ENCODE assay signal across 30 cellular contexts in the genomic region with DNA sequence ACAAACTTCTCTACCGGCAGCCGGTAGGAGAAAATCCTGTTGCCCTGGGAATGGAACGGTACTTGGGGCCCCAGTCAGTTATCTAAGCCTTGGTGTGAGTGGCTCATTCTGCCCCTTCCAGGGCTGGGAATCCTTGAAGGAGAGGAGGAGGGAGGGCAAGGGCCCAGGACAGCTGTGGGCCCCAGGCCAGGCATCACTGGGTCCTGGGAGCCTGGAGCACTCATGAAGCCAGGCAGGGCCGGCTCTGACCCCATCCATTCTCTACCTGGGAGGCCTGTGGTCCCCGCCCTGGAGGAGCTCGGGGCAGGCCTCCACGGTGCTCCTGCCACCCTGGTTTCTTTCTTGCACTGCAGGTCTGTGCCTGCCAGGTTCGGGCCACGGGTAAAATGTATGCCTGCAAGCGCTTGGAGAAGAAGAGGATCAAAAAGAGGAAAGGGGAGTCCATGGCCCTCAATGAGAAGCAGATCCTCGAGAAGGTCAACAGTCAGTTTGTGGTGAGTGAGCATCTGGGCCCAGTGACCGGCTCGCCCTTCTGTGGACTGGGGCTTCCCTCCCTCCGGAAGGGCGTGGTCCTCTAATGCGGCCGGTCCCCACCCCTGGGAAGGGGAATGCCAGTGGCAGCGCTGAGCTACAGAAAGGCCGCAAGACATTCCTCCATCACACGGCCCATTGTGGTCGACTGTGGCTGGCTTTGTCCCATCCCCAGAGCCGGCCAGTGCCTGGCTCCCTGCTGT.
DNase-seq lines count a peak whose midpoint lies in the region; ATAC-seq and TF ChIP-seq lines count a peak whose summit lies in the region.
"Had no signal": no experiment of that assay in that cellular context is flagged by ENCODE, and none has a peak within 500 bp of the region (broad histone marks: within the 10 kb centered on the region; RNA-seq: fewer than 3 reads in every experiment).

No MANE protein-coding gene starts in this region.

- H3K27me3 ChIP-seq in foreskin keratinocyte = no peaks in the 10 kb centered on the region
- H3K27me3 ChIP-seq in osteoblast (ENCODE audit: insufficient read depth, low read length) = no peaks in the 10 kb centered on the region
- H3K27me3 ChIP-seq in dorsolateral prefrontal cortex = no peaks in the 10 kb centered on the region
- H3K27me3 ChIP-seq: breast epithelium, testis had no signal

- H3K9me3 ChIP-seq in HEK293 (ENCODE audit: control insufficient read depth, insufficient read depth, low read depth, low read length) = no peaks in the 10 kb centered on the region
- H3K9me3 ChIP-seq in osteoblast (ENCODE audit: low read depth, low read length) = no peaks in the 10 kb centered on the region
- H3K9me3 ChIP-seq: breast epithelium, testis had no signal

- H3K27ac ChIP-seq in HEK293 (ENCODE audit: extremely low read depth, low read depth, low read length) (no peak overlapping the region), foreskin keratinocyte (no peak overlapping the region), osteoblast (ENCODE audit: low read depth, low read length) (no peak overlapping the region), dorsolateral prefrontal cortex (no peak overlapping the region)
- H3K27ac ChIP-seq: BLaER1 treated with 17β-estradiol and CSF1 and Interleukin-3, amounts not matched to agents 10 nM and 100 nM; breast epithelium; testis had no signal

- no peak overlapping the region for H2AFZ ChIP-seq in osteoblast (ENCODE audit: low read length)

- CTCF ChIA-PET in HEK293 (lab: Yijun Ruan, JAX) = interaction anchor here (0.6 to 3.5 kb wide), 4 partner anchors 13 to 232 kb away, joined by 3 to 15 read pairs (median 6); no protein-coding TSS in a partner anchor

- H3K4me1 ChIP-seq in HEK293 (ENCODE audit: control insufficient read depth, insufficient read depth, low read length) (no peaks in the 10 kb centered on the region), foreskin keratinocyte (no peaks in the 10 kb centered on the region), osteoblast (ENCODE audit: insufficient read depth, low read length) (peaks cover 7% of the 10 kb centered on the region)
- H3K4me1 ChIP-seq: breast epithelium, testis had no signal

- H4K20me1 ChIP-seq in osteoblast (ENCODE audit: insufficient read depth, low read length) = no peaks in the 10 kb centered on the region

- intact Hi-C loops in dorsolateral prefrontal cortex (cut with DNase I) = no loop called here

- DNase-seq in SW480 (ENCODE audit: low spot score) (peak; percentile 96), foreskin keratinocyte (peak in 1 of 2 donors; percentile 7), osteoblast (ENCODE audit: insufficient read length, low spot score, missing footprints) (peak; percentile 76), dorsolateral prefrontal cortex (no peak), H4 (ENCODE audit: low spot score) (no peak)
- DNase-seq in activated CD4-positive, CD25-positive, alpha-beta regulatory T cell (lab: John Stamatoyannopoulos, UW) = no peak
- DNase-seq: ACHN; activated CD4-positive, alpha-beta T cell treated with anti-CD3 and anti-CD28 coated beads, Interleukin-2, amount 10 ng/mL, durations not matched to agents 24 days and 14 days; activated CD8-positive, alpha-beta memory T cell treated with anti-CD3 and anti-CD28 coated beads, Interleukin-2, amount 10 ng/mL, durations not matched to agents 7 days and 5 days; activated gamma-delta T cell; activated naive CD8-positive, alpha-beta T cell treated with anti-CD3 and anti-CD28 coated beads for 36 hours; activated T-cell treated with anti-CD3 and anti-CD28 coated beads, Interleukin-2, amount 50 U/mL, for 4 hours; anterior cingulate cortex; COR-L47; H9; hypothalamus; Kasumi-1; left cardiac atrium; mesendoderm; MV-4-11; NCI-H146; NCI-H446 treated with DMSO at 0.1 percent for 48 hours; NCI-H82; stimulated activated CD4-positive, alpha-beta T cell treated with anti-CD3 and anti-CD28 coated beads, Interleukin-2, amount 100 ng/mL, for 24 hours; testis had no signal

- POLR2A ChIA-PET in HEK293 (lab: Yijun Ruan, JAX) = no interaction called here

- H3K79me2 ChIP-seq in osteoblast (ENCODE audit: insufficient read depth, low read length) = no peaks in the 10 kb centered on the region

- TF ChIP-seq CTCF in HEK293 (tag by site-specific recombination; IDR thresholded peaks at IDR 0.05) (no peak), foreskin keratinocyte (conservative IDR thresholded peaks at IDR 0.05) (no peak), osteoblast (IDR thresholded peaks at IDR 0.05; ENCODE audit: extremely low read depth, low read depth, low read length) (no peak), dorsolateral prefrontal cortex (IDR thresholded peaks at IDR 0.05 in 54 of 56, conservative IDR thresholded peaks at IDR 0.05 in 2 of 56; ENCODE audit: low read depth in 1 of 56, partially characterized antibody in 56 of 56) (no peak)

- no peak overlapping the region for H3K4me3 ChIP-seq in HEK293 (ENCODE audit: low read depth, low read length)
- H3K4me3 ChIP-seq in osteoblast (ENCODE audit: insufficient read depth, low read length) = no peak overlapping the region
- no peak overlapping the region for H3K4me3 ChIP-seq in dorsolateral prefrontal cortex
- H3K4me3 ChIP-seq: BLaER1 treated with 17β-estradiol and CSF1 and Interleukin-3, amounts not matched to agents 10 nM and 100 nM; breast epithelium; testis had no signal

- no peak overlapping the region for H3K4me2 ChIP-seq in osteoblast (ENCODE audit: insufficient read depth, low read length)

- ATAC-seq in foreskin keratinocyte = peak; percentile 30
- ATAC-seq: activated CD8-positive, alpha-beta memory T cell treated with anti-CD3 and anti-CD28 coated beads, Interleukin-2, amount 10 ng/mL, durations not matched to agents 7 days and 5 days; activated T-cell treated with anti-CD3 and anti-CD28 coated beads, Interleukin-2, amount 50 U/mL, for 4 hours; HepG2; SK-N-SH treated with all-trans-retinoic acid at 6 μM for 48 hours had no signal

- peaks cover 5 to 17% of the 10 kb centered on the region in 2 experiments; a peak in 2 of 3 replicates for H3K36me3 ChIP-seq in HEK293 (ENCODE audit: control insufficient read depth in 2 of 2, insufficient read depth in 1 of 2, low read length in 2 of 2)
- peaks cover 9% of the 10 kb centered on the region for H3K36me3 ChIP-seq in osteoblast (ENCODE audit: insufficient read depth, low read length)
- H3K36me3 ChIP-seq: breast epithelium had no signal

TF ChIP-seq in HEK293, 187 proteins besides CTCF, POLR2A, EP300 and RAD21:
- TF ChIP-seq ZNF341 (tag by site-specific recombination; IDR thresholded peaks at IDR 0.05; ENCODE audit: low read depth) (peak; percentile 46; the same call in 1 of the 2 replicates), RBAK (tag by site-specific recombination; IDR thresholded peaks at IDR 0.05) (no peak)
TF ChIP-seq in HEK293: peak in this region for 1.

Comparison
In these comparisons a context has a peak if more than half of its experiments do, and no peak if none do; other contexts are left out.
1. DNase-seq: peak in SW480 (single experiment) and osteoblast (single experiment); none in dorsolateral prefrontal cortex (0 of 10), H4 (single experiment) and activated CD4-positive, CD25-positive, alpha-beta regulatory T cell (0 of 4).